9 cellular contexts compared by ENCODE assay signal in the genomic region with DNA sequence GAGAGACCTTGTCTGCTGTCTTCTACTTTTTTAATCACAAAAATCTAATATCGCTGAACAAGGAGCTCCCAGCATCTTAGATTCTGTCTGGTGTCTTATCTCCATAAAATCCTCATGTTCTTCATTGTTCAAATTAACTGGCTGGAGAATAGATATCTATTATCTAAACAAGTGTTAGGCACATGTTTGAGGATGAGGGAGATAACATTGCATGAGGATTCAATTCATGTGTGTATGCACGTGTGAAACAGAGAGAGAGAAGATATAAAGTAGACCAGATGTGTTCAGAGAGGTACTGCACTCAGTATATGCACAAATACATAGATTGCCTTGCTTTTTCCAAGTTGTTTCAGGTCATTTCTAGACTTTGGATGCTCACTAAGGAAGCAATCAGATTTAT.
"Had no signal": no experiment of that assay in that cellular context is flagged by ENCODE, and none has a peak within 500 bp of the region (broad histone marks: within the 10 kb centered on the region; RNA-seq: fewer than 3 reads in every experiment).

No MANE protein-coding gene starts in this region.

- ATAC-seq: GM23338, HCT116 had no signal

- H3K4me3 ChIP-seq: GM23248, GM23338, HAP-1 had no signal

- H3K4me2 ChIP-seq: GM23338 had no signal

- H3K36me3 ChIP-seq: HAP-1 had no signal

- H2AFZ ChIP-seq: GM23248, GM23338 had no signal

- H3K4me1 ChIP-seq: HAP-1 had no signal

- DNase-seq: GM23248, GOT3, H7, H9, HCEC 1CT, HFFc6 had no signal

- H3K9me3 ChIP-seq: HAP-1 had no signal
